In genomic region chr1:48803474-48803873, GRCh38 we compare ENCODE assay signal across 22 cellular contexts. TPM values are rescaled to one million over a fixed set of nuclear protein-coding genes. Genes with fewer than 3 reads are reported as not detected.
"Had no signal": no experiment of that assay in that cellular context is flagged by ENCODE, and none has a peak within 500 bp of the region (broad histone marks: within the 10 kb centered on the region; RNA-seq: fewer than 3 reads in every experiment).

No MANE protein-coding gene starts in this region.

- ATAC-seq: activated naive CD8-positive, alpha-beta T cell treated with anti-CD3 and anti-CD28 coated beads, Interleukin-2, amount 50 U/mL, for 24 hours; activated T-helper 17 cell treated with anti-CD3 and anti-CD28 coated beads, Interleukin-2, amount 50 U/mL, for 72 hours; left lobe of liver; naive thymus-derived CD4-positive, alpha-beta T cell; right lobe of liver had no signal

- H3K27ac Mint-ChIP-seq: activated naive CD4-positive, alpha-beta T cell treated with anti-CD3 and anti-CD28 coated beads for 36 hours; activated naive CD8-positive, alpha-beta T cell treated with anti-CD3 and anti-CD28 coated beads, Interleukin-2, amount 50 U/mL, for 24 hours; activated T-helper 17 cell treated with anti-CD3 and anti-CD28 coated beads, Interleukin-2, amount 50 U/mL, for 72 hours; naive thymus-derived CD4-positive, alpha-beta T cell; stimulated activated naive CD8-positive, alpha-beta T cell treated with anti-CD3 and anti-CD28 coated beads, Interleukin-15, Interleukin-2, amounts not matched to agents 100 ng/mL and 50 ng/mL, for 24 hours had no signal

- H3K4me2 ChIP-seq: smooth muscle cell had no signal

- H3K4me3 ChIP-seq: esophagus squamous epithelium, ovary, right lobe of liver, smooth muscle cell, suprapubic skin had no signal

- DNase-seq: activated CD4-positive, alpha-beta T cell treated with anti-CD3 and anti-CD28 coated beads, Interleukin-2, amount 50 U/mL, for 4 hours; activated naive CD4-positive, alpha-beta T cell treated with anti-CD3 and anti-CD28 coated beads for 36 hours; activated naive CD8-positive, alpha-beta T cell treated with anti-CD3 and anti-CD28 coated beads, Interleukin-2, amount 50 U/mL, for 24 hours; aorta; cerebellar nuclear complex; effector CD8-positive, alpha-beta T cell; esophagus squamous epithelium; hippocampal formation; mammary epithelial cell; naive thymus-derived CD4-positive, alpha-beta T cell; ovary; right lobe of liver; trophoblast cell had no signal

- H3K36me3 ChIP-seq: esophagus squamous epithelium, ovary, right lobe of liver, suprapubic skin had no signal

- H3K27me3 ChIP-seq: ovary, right lobe of liver, suprapubic skin had no signal

- H3K4me3 Mint-ChIP-seq: activated naive CD4-positive, alpha-beta T cell treated with anti-CD3 and anti-CD28 coated beads for 36 hours; activated naive CD8-positive, alpha-beta T cell treated with anti-CD3 and anti-CD28 coated beads, Interleukin-2, amount 50 U/mL, for 24 hours; activated T-helper 17 cell treated with anti-CD3 and anti-CD28 coated beads, Interleukin-2, amount 50 U/mL, for 72 hours; naive thymus-derived CD4-positive, alpha-beta T cell; stimulated activated naive CD8-positive, alpha-beta T cell treated with anti-CD3 and anti-CD28 coated beads, Interleukin-15, Interleukin-2, amounts not matched to agents 100 ng/mL and 50 ng/mL, for 24 hours had no signal

- H3K9me3 Mint-ChIP-seq: activated naive CD4-positive, alpha-beta T cell treated with anti-CD3 and anti-CD28 coated beads for 36 hours; activated naive CD8-positive, alpha-beta T cell treated with anti-CD3 and anti-CD28 coated beads, Interleukin-2, amount 50 U/mL, for 24 hours had no signal

- H3K4me1 ChIP-seq: right lobe of liver, suprapubic skin had no signal

- H3K4me1 Mint-ChIP-seq: activated T-helper 17 cell treated with anti-CD3 and anti-CD28 coated beads, Interleukin-2, amount 50 U/mL, for 72 hours; naive thymus-derived CD4-positive, alpha-beta T cell had no signal

- H3K27ac ChIP-seq: esophagus squamous epithelium, ovary, right lobe of liver, suprapubic skin had no signal

- FAIRE-seq: endothelial cell of umbilical vein, keratinocyte had no signal

- H3K9me3 ChIP-seq: esophagus squamous epithelium, ovary, right lobe of liver, suprapubic skin had no signal

RNA-seq across cellular contexts. Expression of gene BEND5, which starts 26.8 kb away (rescaled TPM):
- total RNA-seq: endothelial cell of umbilical vein, fibroblast of villous mesenchyme, pulmonary artery endothelial cell had no signal
- polyA plus RNA-seq: endothelial cell of umbilical vein, keratinocyte had no signal
